Comparison of ENCODE assay signal across 18 cellular contexts in the genomic region with DNA sequence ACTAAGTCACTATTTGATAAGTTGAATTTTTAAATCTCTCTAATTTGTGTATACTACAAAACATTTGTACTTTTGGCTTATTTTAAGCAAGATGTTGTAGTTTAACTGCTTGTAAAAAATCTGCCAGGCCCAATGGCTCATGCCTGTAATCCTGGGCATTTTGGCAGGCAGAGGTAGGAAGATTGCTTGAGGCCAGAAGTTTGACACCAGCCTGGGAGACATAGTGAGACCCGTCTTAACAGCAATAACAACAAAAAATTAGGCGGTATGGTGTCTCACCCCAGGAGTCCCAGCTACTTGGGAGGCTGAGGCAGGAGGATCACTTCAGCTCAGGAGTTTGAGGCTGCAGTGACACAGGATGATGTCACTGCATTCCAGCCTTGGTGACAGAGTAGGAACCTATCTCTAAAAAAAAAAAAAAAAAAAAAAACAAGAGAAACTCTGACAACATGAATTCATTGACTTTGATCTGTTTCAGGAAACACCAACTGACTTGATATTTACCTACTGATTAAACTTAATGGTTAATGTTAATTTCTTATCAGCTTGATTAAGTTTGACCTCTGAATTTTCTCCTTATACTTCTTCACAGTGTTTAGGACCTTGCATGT. TPM values are rescaled to one million over a fixed set of nuclear protein-coding genes. Genes with fewer than 3 reads are reported as not detected.
DNase-seq lines count a peak whose midpoint lies in the region; ATAC-seq, FAIRE-seq and TF ChIP-seq lines count a peak whose summit lies in the region.
"Had no signal": no experiment of that assay in that cellular context is flagged by ENCODE, and none has a peak within 500 bp of the region (broad histone marks: within the 10 kb centered on the region; RNA-seq: fewer than 3 reads in every experiment).

No MANE protein-coding gene starts in this region.

- H3K4me2 ChIP-seq in HepG2 (ENCODE audit: low read depth, low read length) = no peak overlapping the region
- H3K4me2 ChIP-seq: neural progenitor cell had no signal

- H3K9me3 ChIP-seq in body of pancreas (no peaks in the 10 kb centered on the region), HepG2 (ENCODE audit: low read length) (no peaks in the 10 kb centered on the region)
- H3K9me3 ChIP-seq: sigmoid colon had no signal

- no peaks in the 10 kb centered on the region for H3K27me3 ChIP-seq in body of pancreas
- no peaks in the 10 kb centered on the region for H3K27me3 ChIP-seq in HepG2 (ENCODE audit: control insufficient read depth in 1 of 2, insufficient read depth in 2 of 2, low read length in 2 of 2)
- H3K27me3 ChIP-seq: neural progenitor cell, sigmoid colon had no signal

- FAIRE-seq in HepG2 (lab: Jason Lieb, UNC) = peak; percentile 42

- peaks cover 15% of the 10 kb centered on the region for H3K4me1 Mint-ChIP-seq in type B pancreatic cell (ENCODE audit: unreplicated experiment)
- H3K4me1 Mint-ChIP-seq: neural progenitor cell had no signal

- H3K4me3 Mint-ChIP-seq in type B pancreatic cell = peak overlapping the region; percentile 13
- H3K4me3 Mint-ChIP-seq: neural progenitor cell had no signal

- TF ChIP-seq POLR2A in body of pancreas (IDR thresholded peaks at IDR 0.05) (no peak), HepG2 (IDR thresholded peaks at IDR 0.05; ENCODE audit: insufficient read depth in 1 of 2, low read depth in 2 of 2, low read length in 2 of 2) (no peak)

- no peaks in the 10 kb centered on the region for H4K20me1 ChIP-seq in HepG2 (ENCODE audit: insufficient read depth, low read length)

- H3K9ac ChIP-seq in HepG2 (ENCODE audit: insufficient read depth, low read depth, low read length) = no peak overlapping the region
- H3K9ac ChIP-seq: neural progenitor cell had no signal

- intact Hi-C loops in body of pancreas (cut with DNase I) = no loop called here
- intact Hi-C loops in HepG2 (cut with micrococcal nuclease; ENCODE audit: unreplicated experiment) = no loop called here

- H3K36me3 Mint-ChIP-seq in type B pancreatic cell = peaks cover 8% of the 10 kb centered on the region
- H3K36me3 Mint-ChIP-seq: neural progenitor cell had no signal

- ATAC-seq in body of pancreas = peak; percentile 59
- no peak for ATAC-seq in HepG2
- no peak for ATAC-seq in HG02970 (IDR thresholded peaks at IDR 0.05; ENCODE audit: low FRiP score, unreplicated experiment)
- ATAC-seq: left lobe of liver had no signal

- peak overlapping the region; percentile 81 for H3K27ac Mint-ChIP-seq in type B pancreatic cell
- H3K27ac Mint-ChIP-seq: neural progenitor cell had no signal

- no peak for TF ChIP-seq RAD21 in HepG2 (CRISPR knock-in tag; IDR thresholded peaks at IDR 0.05)

- peak; percentile 52 for DNase-seq in DMS53 (lab: John Stamatoyannopoulos, UW)
- DNase-seq in DMS53 treated with DMSO at 0.1 percent for 48 hours (lab: John Stamatoyannopoulos, UW; ENCODE audit: unreplicated experiment) = no peak
- peak; percentile 23 to 43 (median 34) for DNase-seq in body of pancreas
- DNase-seq in HepG2 (ENCODE audit: low spot score) = no peak
- no peak for DNase-seq in type B pancreatic cell (ENCODE audit: extremely low spot score, unreplicated experiment)
- no peak for DNase-seq in activated CD4-positive, alpha-beta T cell treated with anti-CD3 and anti-CD28 coated beads, Interleukin-2, amount 50 U/mL, for 48 hours
- no peak for DNase-seq in NCI-H1930 (lab: John Stamatoyannopoulos, UW)
- DNase-seq: 8988T; activated effector memory CD4-positive, alpha-beta T cell treated with anti-CD3 and anti-CD28 coated beads, Interleukin-2, amount 50 U/mL, for 16 hours; head of caudate nucleus; NCI-H2171 treated with DMSO at 0.1 percent for 48 hours; sigmoid colon; stimulated activated naive CD4-positive, alpha-beta T cell treated with Interleukin-2 at 50 U/mL for 16 hours had no signal

- H3K27me3 Mint-ChIP-seq in type B pancreatic cell = no peaks in the 10 kb centered on the region

- no peak overlapping the region for H2AFZ ChIP-seq in HepG2 (ENCODE audit: low read length)
- H2AFZ ChIP-seq: neural progenitor cell had no signal

- H3K36me3 ChIP-seq in body of pancreas (replicated peaks in 1 of 2; ENCODE audit: insufficient read depth in 1 of 2, low read depth in 2 of 2) (no peaks in the 10 kb centered on the region), HepG2 (replicated peaks in 1 of 2; ENCODE audit: control insufficient read depth in 1 of 2, insufficient read depth in 2 of 2, low read length in 2 of 2) (no peaks in the 10 kb centered on the region)
- H3K36me3 ChIP-seq: neural progenitor cell, sigmoid colon had no signal

- in situ Hi-C loops in HepG2 (cut with HindIII; ENCODE audit: extremely low pct_ligation_motif_present, low pct_unique_long_range_greater_than_20kb) = no loop called here

- H3K4me1 ChIP-seq in body of pancreas (peaks cover 53% of the 10 kb centered on the region), HepG2 (ENCODE audit: insufficient read depth, low read length) (peaks cover 26% of the 10 kb centered on the region)
- H3K4me1 ChIP-seq: sigmoid colon had no signal

- CTCF ChIA-PET in HepG2 (lab: Yijun Ruan, JAX; ENCODE audit: low intra/inter-chr PET ratio, low total read pairs) = no interaction called here

- no TSS peak for BruUV-seq in HepG2 (replicated peaks; lab: Mats Ljungman, UMichigan)

- TF ChIP-seq CTCF in body of pancreas (IDR thresholded peaks at IDR 0.05) (no peak), HepG2 (CRISPR knock-in tag; IDR thresholded peaks at IDR 0.05) (no peak), type B pancreatic cell (conservative IDR thresholded peaks at IDR 0.05) (no peak)

- 76 to 88% methylated on average over 2 of the region's 2 CpGs for WGBS in body of pancreas, 2 donors
- WGBS in HepG2 (ENCODE audit: low lambda C conversion rate) = 89% methylated on average over 2 of the region's 2 CpGs

- H3K27ac ChIP-seq in body of pancreas = peak overlapping the region; percentile 62 to 68 (median 66)
- H3K27ac ChIP-seq in HepG2 (ENCODE audit: extremely low read length, insufficient read depth, low read length) = peak overlapping the region; percentile 34
- H3K27ac ChIP-seq: neural progenitor cell, sigmoid colon, SK-N-MC had no signal

- H3K4me3 ChIP-seq in body of pancreas (no peak overlapping the region), HepG2 (replicated peaks in 1 of 3; ENCODE audit: insufficient read depth in 1 of 3, low read depth in 2 of 3, low read length in 3 of 3) (no peak overlapping the region)
- H3K4me3 ChIP-seq: neural progenitor cell, sigmoid colon, SK-N-MC had no signal

- H3K79me2 ChIP-seq in HepG2 (ENCODE audit: insufficient read depth, low read length) = peaks cover 4% of the 10 kb centered on the region

- TF ChIP-seq EP300 in HepG2 (IDR thresholded peaks at IDR 0.05; ENCODE audit: low read depth in 2 of 2, low read length in 2 of 2) (no peak), HepG2 (CRISPR knock-in tag; IDR thresholded peaks at IDR 0.05; ENCODE audit: borderline replicate concordance) (no peak)

- H3K9me3 Mint-ChIP-seq in type B pancreatic cell = peaks cover 5% of the 10 kb centered on the region
- H3K9me3 Mint-ChIP-seq: neural progenitor cell had no signal

- POLR2A ChIA-PET in HepG2 (lab: Yijun Ruan, JAX) = no interaction called here

TF ChIP-seq in HepG2, 621 proteins besides CTCF, POLR2A, EP300 and RAD21 (continues in another document):
- TF ChIP-seq, protein P1, sequence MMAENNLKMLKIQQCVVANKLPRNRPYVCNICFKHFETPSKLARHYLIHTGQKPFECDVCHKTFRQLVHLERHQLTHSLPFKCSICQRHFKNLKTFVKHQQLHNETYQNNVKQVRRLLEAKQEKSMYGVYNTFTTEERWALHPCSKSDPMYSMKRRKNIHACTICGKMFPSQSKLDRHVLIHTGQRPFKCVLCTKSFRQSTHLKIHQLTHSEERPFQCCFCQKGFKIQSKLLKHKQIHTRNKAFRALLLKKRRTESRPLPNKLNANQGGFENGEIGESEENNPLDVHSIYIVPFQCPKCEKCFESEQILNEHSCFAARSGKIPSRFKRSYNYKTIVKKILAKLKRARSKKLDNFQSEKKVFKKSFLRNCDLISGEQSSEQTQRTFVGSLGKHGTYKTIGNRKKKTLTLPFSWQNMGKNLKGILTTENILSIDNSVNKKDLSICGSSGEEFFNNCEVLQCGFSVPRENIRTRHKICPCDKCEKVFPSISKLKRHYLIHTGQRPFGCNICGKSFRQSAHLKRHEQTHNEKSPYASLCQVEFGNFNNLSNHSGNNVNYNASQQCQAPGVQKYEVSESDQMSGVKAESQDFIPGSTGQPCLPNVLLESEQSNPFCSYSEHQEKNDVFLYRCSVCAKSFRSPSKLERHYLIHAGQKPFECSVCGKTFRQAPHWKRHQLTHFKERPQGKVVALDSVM (CRISPR knock-in tag; IDR thresholded peaks at IDR 0.05) = peak; percentile 96
- TF ChIP-seq KDM1A (CRISPR knock-in tag; IDR thresholded peaks at IDR 0.05) (0 out of 2 replicates have a peak, but pooled peaks have one; percentile 35), ATF7 (IDR thresholded peaks at IDR 0.05) (peak; percentile 28; the same call in 1 of the 2 replicates), ATF7 (CRISPR knock-in tag; IDR thresholded peaks at IDR 0.05) (no peak), ZBTB21 (CRISPR knock-in tag; IDR thresholded peaks at IDR 0.05) (peak; percentile 74; the same call in 1 of the 2 replicates), MBNL3 (CRISPR knock-in tag; conservative IDR thresholded peaks at IDR 0.05) (no peak)

RNA-seq across cellular contexts. Expression of a gene that starts 8.9 kb away (rescaled TPM):
- total RNA-seq in body of pancreas = 10 to 100 TPM; 20.8 to 23.7 TPM
- total RNA-seq in HepG2 (2016; rRNA removed; fragmentation: Illumina TruSeq; extraction: Trizol) = 2.9 and 6.2 TPM in 2 replicates
- 5.3 and 6.2 TPM in 2 replicates for total RNA-seq in HepG2 (2016; cell fraction: cytosol; rRNA removed; fragmentation: Illumina TruSeq; extraction: Trizol; ENCODE audit: low read depth)
- 3.6 and 5.2 TPM in 2 replicates for total RNA-seq in HepG2 (2016; cell fraction: insoluble cytoplasmic fraction; rRNA removed; fragmentation: Illumina TruSeq; extraction: Trizol)
- 3.6 and 4.4 TPM in 2 replicates for total RNA-seq in HepG2 (2016; cell fraction: membrane; rRNA removed; fragmentation: Illumina TruSeq; extraction: Trizol)
- 6.8 and 11.0 TPM in 2 replicates for total RNA-seq in HepG2 (2016; cell fraction: nucleus; rRNA removed; fragmentation: Illumina TruSeq; extraction: Trizol)
- polyA plus RNA-seq in HepG2 (2011; rRNA removed) = 4.1 and 4.3 TPM in 2 replicates
- 2.2 and 2.9 TPM in 2 replicates for polyA plus RNA-seq in HepG2 (2011; cell fraction: cytosol; rRNA removed)
- 11.5 and 13.7 TPM in 2 replicates for polyA plus RNA-seq in HepG2 (2011; cell fraction: nucleus; rRNA removed)
- polyA plus RNA-seq in HepG2 (2012) = 2.1 and 2.5 TPM in 2 replicates
- polyA plus RNA-seq in HepG2 (2016; cell fraction: cytosol; fragmentation: Illumina TruSeq; extraction: Trizol; ENCODE audit: low read depth) = 0.06 and 0.24 TPM in 2 replicates
- 1.1 and 2.0 TPM in 2 replicates for polyA plus RNA-seq in HepG2 (2016; cell fraction: insoluble cytoplasmic fraction; fragmentation: Illumina TruSeq; extraction: Trizol; ENCODE audit: low read depth)
- 0.23 and 0.41 TPM in 2 replicates for polyA plus RNA-seq in HepG2 (2016; cell fraction: membrane; fragmentation: Illumina TruSeq; extraction: Trizol; ENCODE audit: low read depth)
- 1.8 and 2.0 TPM in 2 replicates for polyA plus RNA-seq in HepG2 (2016; cell fraction: nucleus; fragmentation: Illumina TruSeq; extraction: Trizol; ENCODE audit: insufficient read depth, low read depth)
- polyA minus RNA-seq in HepG2 (2011; rRNA and poly(A)+ RNA removed; ENCODE audit: low replicate concordance) = 19.9 and 26.0 TPM in 2 replicates
- 7.2 and 9.9 TPM in 2 replicates for polyA minus RNA-seq in HepG2 (2011; cell fraction: cytosol; rRNA and poly(A)+ RNA removed)
- polyA minus RNA-seq in HepG2 (2011; cell fraction: nucleus; rRNA and poly(A)+ RNA removed) = 42.9 and 59.2 TPM in 2 replicates
- total RNA-seq in type B pancreatic cell (ENCODE audit: low replicate concordance) = 13.2 and 38.9 TPM in 2 replicates
- total RNA-seq: activated CD8-positive, alpha-beta memory T cell treated with anti-CD3 and anti-CD28 coated beads for 36 hours had no signal

Comparison
In these comparisons a context has a peak if more than half of its experiments do, and no peak if none do; other contexts are left out.
1. DNase-seq: peak in DMS53 (single experiment) and body of pancreas (4 of 4); none in DMS53 treated with DMSO at 0.1 percent for 48 hours (single experiment), HepG2 (single experiment), type B pancreatic cell (single experiment), activated CD4-positive, alpha-beta T cell treated with anti-CD3 and anti-CD28 coated beads, Interleukin-2, amount 50 U/mL, for 48 hours (0 of 2) and NCI-H1930 (0 of 2).